ENCODE assay signal across 20 cellular contexts in the genomic region with DNA sequence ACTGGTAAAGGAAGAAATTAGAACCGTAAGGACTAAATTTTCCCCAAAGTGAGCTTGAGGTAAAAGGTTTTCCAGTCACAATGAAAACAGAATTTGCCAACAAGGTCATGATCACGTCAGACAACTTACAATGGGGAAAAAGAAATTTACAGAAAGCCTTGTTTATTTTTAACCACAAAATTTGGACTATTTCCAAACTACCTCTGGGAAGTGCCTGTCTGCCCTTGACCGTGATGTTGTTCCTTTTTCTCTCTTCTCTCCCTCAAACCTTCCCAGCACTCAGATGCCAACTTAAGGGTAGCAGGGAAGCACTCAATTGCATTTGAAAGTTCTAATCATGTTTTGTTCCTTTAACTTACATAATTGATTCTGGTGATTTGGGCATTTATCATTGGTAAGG. TPM values are rescaled to one million over a fixed set of nuclear protein-coding genes. Genes with fewer than 3 reads are reported as not detected.
DNase-seq lines count a peak whose midpoint lies in the region; ATAC-seq, FAIRE-seq and TF ChIP-seq lines count a peak whose summit lies in the region.
"Had no signal": no experiment of that assay in that cellular context is flagged by ENCODE, and none has a peak within 500 bp of the region (broad histone marks: within the 10 kb centered on the region; RNA-seq: fewer than 3 reads in every experiment).

No MANE protein-coding gene starts in this region.

- no peak overlapping the region for H2AFZ ChIP-seq in endothelial cell of umbilical vein (ENCODE audit: low read depth, low read length)

- ATAC-seq in GM18517 (IDR thresholded peaks at IDR 0.05; ENCODE audit: unreplicated experiment) = no peak
- ATAC-seq in T-helper 17 cell = no peak
- ATAC-seq in GM18873 (IDR thresholded peaks at IDR 0.05; ENCODE audit: low FRiP score, unreplicated experiment) = no peak
- ATAC-seq: activated T-cell treated with anti-CD3 and anti-CD28 coated beads, Interleukin-2, amount 50 U/mL, for 72 hours; heart left ventricle; left lung; natural killer cell treated with Interleukin-12 subunit alpha and Interleukin-12 subunit beta and Interleukin-15 and Interleukin-18, amount 100 ng/mL, for 72 hours; right cardiac atrium had no signal

- H3K9ac ChIP-seq in endothelial cell of umbilical vein (replicated peaks; ENCODE audit: extremely low read depth, insufficient read depth, low read length) = no peak overlapping the region

- peaks cover 28% of the 10 kb centered on the region for H3K4me1 ChIP-seq in Caco-2
- no peaks in the 10 kb centered on the region for H3K4me1 ChIP-seq in endothelial cell of umbilical vein (ENCODE audit: control insufficient read depth, extremely low read depth, insufficient read depth, low read length)
- H3K4me1 ChIP-seq: tibial artery had no signal

- no peak overlapping the region for H3K27ac ChIP-seq in endothelial cell of umbilical vein (ENCODE audit: insufficient read depth, low read depth, low read length)
- H3K27ac ChIP-seq: tibial artery had no signal

- FAIRE-seq in endothelial cell of umbilical vein (lab: Jason Lieb, UNC) = no peak

- H4K20me1 ChIP-seq in endothelial cell of umbilical vein (replicated peaks; ENCODE audit: control insufficient read depth, extremely low read depth, insufficient read depth, low read length) = no peaks in the 10 kb centered on the region

- H3K9me3 ChIP-seq in Caco-2 = peaks cover 39% of the 10 kb centered on the region
- no peaks in the 10 kb centered on the region for H3K9me3 ChIP-seq in endothelial cell of umbilical vein (replicated peaks; ENCODE audit: control insufficient read depth, insufficient read depth, low read length)
- H3K9me3 ChIP-seq in T-helper 17 cell (ENCODE audit: control insufficient read depth, low read length, poor library complexity, severe bottlenecking) = no peaks in the 10 kb centered on the region
- H3K9me3 ChIP-seq: heart left ventricle, left lung, MG63, tibial artery had no signal

- no TSS peak for BruUV-seq in Caco-2 (replicated peaks; lab: Mats Ljungman, UMichigan)
- no TSS peak for BruUV-seq in endothelial cell of umbilical vein (replicated peaks; lab: Mats Ljungman, UMichigan)

- no peak for TF ChIP-seq POLR2A in endothelial cell of umbilical vein (IDR thresholded peaks at IDR 0.05; ENCODE audit: low read depth, low read length)

- H3K9me1 ChIP-seq in endothelial cell of umbilical vein (replicated peaks; ENCODE audit: control insufficient read depth, extremely low read depth, insufficient read depth, low read length) = no peaks in the 10 kb centered on the region

- no peak overlapping the region for H3K4me3 Mint-ChIP-seq in Caco-2 (ENCODE audit: unreplicated experiment)
- no peak overlapping the region for H3K4me3 Mint-ChIP-seq in T-helper 17 cell
- H3K4me3 Mint-ChIP-seq: activated T-cell treated with anti-CD3 and anti-CD28 coated beads, Interleukin-2, amount 50 U/mL, for 72 hours; natural killer cell treated with Interleukin-12 subunit alpha and Interleukin-12 subunit beta and Interleukin-15 and Interleukin-18, amount 100 ng/mL, for 72 hours had no signal

- DNase-seq in Caco-2 (no peak), NCI-H345 (lab: John Stamatoyannopoulos, UW) (peak; percentile 50), endothelial cell of umbilical vein (ENCODE audit: low read depth, low spot score) (peak; percentile 45), mucosa of gallbladder (ENCODE audit: low spot score) (peak; percentile 30), NCI-H510A (lab: John Stamatoyannopoulos, UW) (no peak), T-helper 17 cell (no peak)
- DNase-seq: activated CD4-positive, alpha-beta T cell treated with anti-CD3 and anti-CD28 coated beads, Interleukin-2, amount 50 U/mL, for 48 hours; activated T-cell treated with anti-CD3 and anti-CD28 coated beads, Interleukin-2, amount 50 U/mL, for 72 hours; cerebellar nuclear complex; erythroblast; heart left ventricle; left lung; MG63; right cardiac atrium; stimulated activated CD4-positive, alpha-beta T cell treated with anti-CD3 and anti-CD28 coated beads, Interleukin-4, amount 100 ng/mL, for 1 hour; tibial artery had no signal

- H3K36me3 Mint-ChIP-seq in Caco-2 (ENCODE audit: insufficient read depth, unreplicated experiment) (peaks cover 14% of the 10 kb centered on the region), T-helper 17 cell (ENCODE audit: low read depth) (no peaks in the 10 kb centered on the region)
- H3K36me3 Mint-ChIP-seq: natural killer cell treated with Interleukin-12 subunit alpha and Interleukin-12 subunit beta and Interleukin-15 and Interleukin-18, amount 100 ng/mL, for 72 hours had no signal

- H3K4me2 ChIP-seq in endothelial cell of umbilical vein (ENCODE audit: insufficient read depth, low read length) = no peak overlapping the region

- H3K4me3 ChIP-seq in Caco-2 (ENCODE audit: low read depth, low read length) (no peak overlapping the region), endothelial cell of umbilical vein (replicated peaks in 1 of 3; ENCODE audit: insufficient read depth in 1 of 3, low read depth in 1 of 3, low read length in 3 of 3) (no peak overlapping the region)
- H3K4me3 ChIP-seq: heart left ventricle, left lung, MG63, tibial artery had no signal

- intact Hi-C loops in Caco-2 (cut with micrococcal nuclease; ENCODE audit: unreplicated experiment) (no loop called here), endothelial cell of umbilical vein (cut with micrococcal nuclease) (no loop called here)

- CTCF ChIA-PET in Caco-2 (lab: Charles Lee) (no interaction called here), endothelial cell of umbilical vein (lab: Charles Lee) (interaction anchor here (1.0 to 2.2 kb wide), 3 partner anchors 12 to 108 kb away, joined by 3 to 6 read pairs (median 5); no protein-coding TSS in a partner anchor)

- H3K36me3 ChIP-seq in Caco-2 (ENCODE audit: control insufficient read depth, insufficient read depth, low read length) (no peaks in the 10 kb centered on the region), endothelial cell of umbilical vein (ENCODE audit: control insufficient read depth in 2 of 2, extremely low read depth in 1 of 2, insufficient read depth in 2 of 2, low read length in 2 of 2) (no peaks in the 10 kb centered on the region)
- H3K36me3 ChIP-seq: heart left ventricle, left lung, MG63, tibial artery had no signal

- H3K27me3 ChIP-seq in Caco-2 (replicated peaks; ENCODE audit: control insufficient read depth, insufficient read depth, low read length) (no peaks in the 10 kb centered on the region), endothelial cell of umbilical vein (ENCODE audit: control insufficient read depth in 2 of 2, insufficient read depth in 2 of 2, low read length in 2 of 2) (no peaks in the 10 kb centered on the region)
- H3K27me3 ChIP-seq: heart left ventricle, left lung, MG63, tibial artery had no signal

- H3K9me3 Mint-ChIP-seq in Caco-2 (ENCODE audit: unreplicated experiment) = peaks cover 31% of the 10 kb centered on the region
- H3K9me3 Mint-ChIP-seq: activated T-cell treated with anti-CD3 and anti-CD28 coated beads, Interleukin-2, amount 50 U/mL, for 72 hours; natural killer cell treated with Interleukin-12 subunit alpha and Interleukin-12 subunit beta and Interleukin-15 and Interleukin-18, amount 100 ng/mL, for 72 hours had no signal

- TF ChIP-seq CTCF in Caco-2 (IDR thresholded peaks at IDR 0.05; ENCODE audit: insufficient read depth in 1 of 2, low read depth in 1 of 2, low read length in 1 of 2, severe bottlenecking in 1 of 2, unreplicated experiment in 1 of 2) = no peak
- TF ChIP-seq CTCF in endothelial cell of umbilical vein (IDR thresholded peaks at IDR 0.05; ENCODE audit: extremely low read depth in 1 of 2, insufficient read depth in 1 of 2, low read depth in 1 of 2, low read length in 2 of 2) = no peak

- POLR2A ChIA-PET in Caco-2 (lab: Charles Lee) (no interaction called here), endothelial cell of umbilical vein (lab: Charles Lee) (no interaction called here)

- H3K27me3 Mint-ChIP-seq in Caco-2 (ENCODE audit: insufficient read depth, unreplicated experiment) (no peaks in the 10 kb centered on the region), T-helper 17 cell (peaks cover 63% of the 10 kb centered on the region)

- peaks cover 20% of the 10 kb centered on the region for H3K4me1 Mint-ChIP-seq in Caco-2 (ENCODE audit: low read depth, unreplicated experiment)
- H3K4me1 Mint-ChIP-seq in T-helper 17 cell = no peaks in the 10 kb centered on the region

- H3K27ac Mint-ChIP-seq in Caco-2 (ENCODE audit: unreplicated experiment) (peak overlapping the region; percentile 86), T-helper 17 cell (no peak overlapping the region)
- H3K27ac Mint-ChIP-seq: activated T-cell treated with anti-CD3 and anti-CD28 coated beads, Interleukin-2, amount 50 U/mL, for 72 hours; natural killer cell treated with Interleukin-12 subunit alpha and Interleukin-12 subunit beta and Interleukin-15 and Interleukin-18, amount 100 ng/mL, for 72 hours had no signal

- dilution Hi-C loops in endothelial cell of umbilical vein (cut with MboI; ENCODE audit: extremely low pct_ligation_motif_present, low sequenced_read_pairs) = no loop called here

- H3K79me2 ChIP-seq in endothelial cell of umbilical vein (ENCODE audit: control insufficient read depth, insufficient read depth, low read length) = no peaks in the 10 kb centered on the region

TF ChIP-seq in endothelial cell of umbilical vein, 7 proteins besides CTCF, POLR2A, EP300 and RAD21 (continues in another document):
- TF ChIP-seq GATA2 (IDR thresholded peaks at IDR 0.05; ENCODE audit: insufficient read depth, insufficient read length, low read depth, low read length) = no peak
- TF ChIP-seq MYC (IDR thresholded peaks at IDR 0.05; ENCODE audit: low read depth, low read length) = no peak
- TF ChIP-seq EZH2 (IDR thresholded peaks at IDR 0.05; ENCODE audit: borderline replicate concordance, low read depth, low read length, severe bottlenecking) = no peak
- TF ChIP-seq JUN (IDR thresholded peaks at IDR 0.05; ENCODE audit: borderline replicate concordance, insufficient read depth, insufficient read length, low read depth) = no peak
- TF ChIP-seq MAX (IDR thresholded peaks at IDR 0.05; ENCODE audit: insufficient read depth, insufficient read length) = no peak
- no peak for TF ChIP-seq POLR2AphosphoS5 (IDR thresholded peaks at IDR 0.05; ENCODE audit: insufficient read depth, low read depth, low read length)

RNA-seq across cellular contexts. Expression of gene MEPE, which starts 32.5 kb away (rescaled TPM):
- total RNA-seq in Caco-2 (2022) (not detected in 2 replicates), endothelial cell of umbilical vein (not detected in 2 replicates), mucosa of gallbladder (not detected), T-helper 17 cell (not detected)
- not detected in 2 replicates for polyA plus RNA-seq in endothelial cell of umbilical vein
- not detected in 2 replicates for polyA plus RNA-seq in endothelial cell of umbilical vein (2011; cell fraction: cytosol; rRNA removed)
- not detected in 2 replicates for polyA plus RNA-seq in endothelial cell of umbilical vein (2011; cell fraction: nucleus; rRNA removed)
- not detected in 2 replicates for polyA plus RNA-seq in endothelial cell of umbilical vein (2012)
- polyA minus RNA-seq in endothelial cell of umbilical vein = not detected in 2 replicates
- not detected for polyA minus RNA-seq in endothelial cell of umbilical vein (2011; cell fraction: cytosol; rRNA and poly(A)+ RNA removed)
- polyA minus RNA-seq in endothelial cell of umbilical vein (2011; cell fraction: nucleus; rRNA and poly(A)+ RNA removed) = not detected in 2 replicates
- total RNA-seq: activated T-cell treated with anti-CD3 and anti-CD28 coated beads, Interleukin-2, amount 50 U/mL, for 72 hours; heart left ventricle; left lung; natural killer cell treated with Interleukin-12 subunit alpha and Interleukin-12 subunit beta and Interleukin-15 and Interleukin-18, amount 100 ng/mL, for 72 hours; right cardiac atrium; SK-MEL-5 had no signal
- polyA plus RNA-seq: heart left ventricle, right cardiac atrium had no signal

Comparison
In these comparisons a context has a peak if more than half of its experiments do, and no peak if none do; other contexts are left out.
1. DNase-seq: peak in NCI-H345 (single experiment), endothelial cell of umbilical vein (single experiment) and mucosa of gallbladder (single experiment); none in Caco-2 (0 of 2), NCI-H510A (single experiment) and T-helper 17 cell (0 of 3).